11 cellular contexts compared by ENCODE assay signal in genomic region chr17:27569884-27570577, GRCh38.
DNase-seq lines count a peak whose midpoint lies in the region; ATAC-seq and TF ChIP-seq lines count a peak whose summit lies in the region.
"Had no signal": no experiment of that assay in that cellular context is flagged by ENCODE, and none has a peak within 500 bp of the region (broad histone marks: within the 10 kb centered on the region; RNA-seq: fewer than 3 reads in every experiment).

No MANE protein-coding gene starts in this region.

- 32% methylated on average over 7 of the region's 7 CpGs for WGBS in smooth muscle cell (ENCODE audit: low lambda C conversion rate)

- ATAC-seq in T-helper 17 cell, result no peak
- no peak for ATAC-seq in GM19397 (IDR thresholded peaks at IDR 0.05; ENCODE audit: unreplicated experiment)
- ATAC-seq in HG03571 (IDR thresholded peaks at IDR 0.05; ENCODE audit: unreplicated experiment), result no peak

- DNase-seq in activated T-cell treated with anti-CD3 and anti-CD28 coated beads, Interleukin-2, amount 50 U/mL, for 24 hours, result no peak
- DNase-seq in activated T-cell treated with anti-CD3 and anti-CD28 coated beads, Interleukin-2, amount 50 U/mL, for 1 hour, result no peak
- DNase-seq in T-helper 17 cell (no peak), fibroblast of villous mesenchyme (ENCODE audit: low read depth) (peak; percentile 92), smooth muscle cell (lab: John Stamatoyannopoulos, UW; ENCODE audit: unreplicated experiment) (no peak), iPS-NIHi11 (ENCODE audit: low spot score) (no peak)
- DNase-seq: NCI-H2081 treated with DMSO at 0.1 percent for 48 hours had no signal

- H3K27me3 Mint-ChIP-seq in activated T-cell treated with anti-CD3 and anti-CD28 coated beads, Interleukin-2, amount 50 U/mL, for 24 hours, result no peaks in the 10 kb centered on the region
- no peaks in the 10 kb centered on the region for H3K27me3 Mint-ChIP-seq in T-helper 17 cell
- H3K27me3 Mint-ChIP-seq: progenitor cell of endocrine pancreas had no signal

- H3K27ac Mint-ChIP-seq in activated T-cell treated with anti-CD3 and anti-CD28 coated beads, Interleukin-2, amount 50 U/mL, for 24 hours, result peak overlapping the region; percentile 30
- peak overlapping the region; percentile 37 for H3K27ac Mint-ChIP-seq in T-helper 17 cell
- H3K27ac Mint-ChIP-seq: progenitor cell of endocrine pancreas had no signal

- no peaks in the 10 kb centered on the region for H3K9me3 Mint-ChIP-seq in activated T-cell treated with anti-CD3 and anti-CD28 coated beads, Interleukin-2, amount 50 U/mL, for 24 hours
- H3K9me3 Mint-ChIP-seq: activated naive CD4-positive, alpha-beta T cell treated with anti-CD3 and anti-CD28 coated beads for 36 hours had no signal

- H3K27me3 ChIP-seq in smooth muscle cell (ENCODE audit: low read depth), result no peaks in the 10 kb centered on the region

- H3K27ac ChIP-seq in smooth muscle cell (ENCODE audit: low read depth), result peak overlapping the region; percentile 98

- peaks cover 56% of the 10 kb centered on the region for H4K20me1 ChIP-seq in smooth muscle cell (ENCODE audit: low read depth)

- H3K4me2 ChIP-seq in smooth muscle cell, result peak overlapping the region; percentile 24

- no peak overlapping the region for H2AFZ ChIP-seq in smooth muscle cell (ENCODE audit: low read depth)

- no peak overlapping the region for H3K4me3 Mint-ChIP-seq in activated T-cell treated with anti-CD3 and anti-CD28 coated beads, Interleukin-2, amount 50 U/mL, for 24 hours
- H3K4me3 Mint-ChIP-seq in T-helper 17 cell, result no peak overlapping the region
- H3K4me3 Mint-ChIP-seq: activated naive CD4-positive, alpha-beta T cell treated with anti-CD3 and anti-CD28 coated beads for 36 hours had no signal

- H3F3A ChIP-seq in smooth muscle cell (ENCODE audit: low read depth), result peaks cover 27% of the 10 kb centered on the region

- no peaks in the 10 kb centered on the region for H3K9me3 ChIP-seq in T-helper 17 cell (ENCODE audit: control insufficient read depth, low read length, poor library complexity, severe bottlenecking)
- H3K9me3 ChIP-seq in smooth muscle cell (replicated peaks; ENCODE audit: low read depth), result no peaks in the 10 kb centered on the region

- H3K4me1 ChIP-seq in smooth muscle cell (ENCODE audit: low read depth), result peaks cover 26% of the 10 kb centered on the region

- TF ChIP-seq CTCF in fibroblast of villous mesenchyme (IDR thresholded peaks at IDR 0.05; ENCODE audit: insufficient read depth, low read depth, low read length) (no peak), smooth muscle cell (IDR thresholded peaks at IDR 0.05; ENCODE audit: borderline replicate concordance, insufficient read depth, poor library complexity, severe bottlenecking) (no peak)

- no peak overlapping the region for H3K4me3 ChIP-seq in fibroblast of villous mesenchyme (ENCODE audit: low read depth, low read length)
- no peak overlapping the region for H3K4me3 ChIP-seq in smooth muscle cell

- H3K79me2 ChIP-seq in smooth muscle cell (ENCODE audit: low read depth), result peaks cover 85% of the 10 kb centered on the region

- H3K36me3 ChIP-seq in smooth muscle cell (ENCODE audit: low read depth), result no peaks in the 10 kb centered on the region

- H3K9ac ChIP-seq in smooth muscle cell (ENCODE audit: low read depth), result no peak overlapping the region

- H3K4me1 Mint-ChIP-seq in activated T-cell treated with anti-CD3 and anti-CD28 coated beads, Interleukin-2, amount 50 U/mL, for 24 hours (ENCODE audit: low read depth), result peaks cover 88% of the 10 kb centered on the region
- H3K4me1 Mint-ChIP-seq in T-helper 17 cell, result peaks cover 16% of the 10 kb centered on the region

- H3K36me3 Mint-ChIP-seq in activated T-cell treated with anti-CD3 and anti-CD28 coated beads, Interleukin-2, amount 50 U/mL, for 24 hours (ENCODE audit: low read depth), result peaks cover 71% of the 10 kb centered on the region
- H3K36me3 Mint-ChIP-seq in T-helper 17 cell (ENCODE audit: low read depth), result no peaks in the 10 kb centered on the region
